28 cellular contexts compared by ENCODE assay signal in the genomic region with DNA sequence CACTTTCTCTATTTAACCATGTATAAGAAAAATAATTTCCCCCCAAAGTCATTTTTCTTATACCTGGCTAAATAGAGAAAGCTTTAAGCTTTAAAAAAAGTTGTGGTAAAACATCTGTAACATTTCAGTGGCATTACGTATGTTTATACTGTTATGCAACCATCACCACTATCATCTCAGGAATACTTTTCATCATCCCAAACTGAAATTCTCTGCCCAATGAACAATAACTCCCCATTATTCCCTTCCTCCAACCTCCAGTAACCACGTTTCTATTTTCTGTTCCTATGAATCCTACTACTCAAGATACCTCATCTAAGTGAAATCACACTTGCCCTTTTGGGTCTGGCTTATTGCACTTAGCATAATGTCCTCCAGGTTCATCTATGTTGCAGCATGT. TPM values are rescaled to one million over a fixed set of nuclear protein-coding genes. Genes with fewer than 3 reads are reported as not detected.
DNase-seq lines count a peak whose midpoint lies in the region; ATAC-seq, FAIRE-seq and TF ChIP-seq lines count a peak whose summit lies in the region.
"Had no signal": no experiment of that assay in that cellular context is flagged by ENCODE, and none has a peak within 500 bp of the region (broad histone marks: within the 10 kb centered on the region; RNA-seq: fewer than 3 reads in every experiment).

No MANE protein-coding gene starts in this region.

- peak overlapping the region; percentile 3 to 28; a peak in 3 of 6 replicates for H3K27ac ChIP-seq in A549
- H3K27ac ChIP-seq in IMR-90 (ENCODE audit: insufficient read depth, low read length) = no peak overlapping the region
- H3K27ac ChIP-seq: BLaER1 treated with 17β-estradiol and CSF1 and Interleukin-3, amounts not matched to agents 10 nM and 100 nM had no signal

- H3K9me3 ChIP-seq in A549 (no peaks in the 10 kb centered on the region), IMR-90 (ENCODE audit: control insufficient read depth, insufficient read depth, low read length) (no peaks in the 10 kb centered on the region)

- WGBS in A549 (ENCODE audit: missing lambda C conversion rate) = 65% methylated on average over 2 of the region's 2 CpGs
- WGBS in IMR-90 (ENCODE audit: extremely low coverage in 2 of 2, insufficient read length in 1 of 2), 2 experiments = 40% methylated on average over 1 of the region's 2 CpGs; no CpG with 5 or more reads in 1 of the 2 experiments

- no peak overlapping the region for H3K4me2 ChIP-seq in A549
- H3K4me2 ChIP-seq in IMR-90 (ENCODE audit: low read depth, low read length) = no peak overlapping the region; the same call in 1 of the 2 replicates
- H3K4me2 ChIP-seq: BLaER1 treated with 17β-estradiol and CSF1 and Interleukin-3, amounts not matched to agents 10 nM and 100 nM had no signal

- H3K79me1 ChIP-seq in IMR-90 (ENCODE audit: low read depth in 1 of 2, low read length in 2 of 2) = no peaks in the 10 kb centered on the region

- BruUV-seq in IMR-90 (replicated peaks; lab: Mats Ljungman, UMichigan) = no TSS peak

- no peak overlapping the region for H4K91ac ChIP-seq in IMR-90 (ENCODE audit: insufficient read depth, low read depth, low read length)

- dilution Hi-C loops in IMR-90 (cut with HindIII; ENCODE audit: low sequenced_read_pairs, unreplicated experiment) = no loop called here

- DNase-seq in A549 (ENCODE audit: low read depth in 1 of 2, low spot score in 1 of 2) = no peak
- DNase-seq in IMR-90 = peak; percentile 34
- peak; percentile 26 to 59 for DNase-seq in cardiac fibroblast (ENCODE audit: low read depth in 2 of 2)
- DNase-seq in foreskin fibroblast = peak; percentile 4 to 25
- DNase-seq in HK-2 (ENCODE audit: unreplicated experiment) = no peak
- DNase-seq in NCI-H128 (lab: John Stamatoyannopoulos, UW; ENCODE audit: unreplicated experiment) = no peak
- DNase-seq in NCI-H2081 (lab: John Stamatoyannopoulos, UW) = no peak
- DNase-seq: 8988T; AML-193; CD4-positive, alpha-beta memory T cell; COR-L47; DMS53; H7; HFFc6; Karpas-422; NCI-H1105; NCI-H146; NCI-H1930; NCI-H446 treated with DMSO at 0.1 percent for 48 hours; NCI-H526; Right ventricle myocardium superior; RPMI8226 had no signal

- H2BK120ac ChIP-seq in IMR-90 (ENCODE audit: low read depth, low read length) = no peak overlapping the region

- no peak for ATAC-seq in A549
- ATAC-seq in IMR-90 (ENCODE audit: low read depth) = peak; percentile 27
- no peak for ATAC-seq in HG02885 (IDR thresholded peaks at IDR 0.05; ENCODE audit: poor library complexity, unreplicated experiment)

- no peak overlapping the region for H3K23ac ChIP-seq in IMR-90 (ENCODE audit: low read depth, low read length)

- H2BK15ac ChIP-seq in IMR-90 (ENCODE audit: low read depth, low read length) = no peak overlapping the region

- FAIRE-seq in A549 (lab: Jason Lieb, UNC) = no peak
- FAIRE-seq: GM18507 had no signal

- CTCF ChIA-PET in A549 (lab: Yijun Ruan, JAX) = interaction anchor here (0.6 to 7.5 kb wide), 8 partner anchors 18 to 280 kb away, joined by 3 to 53 read pairs (median 4); no protein-coding TSS in a partner anchor
- CTCF ChIA-PET in IMR-90 (lab: Yijun Ruan, JAX) = no interaction called here

- no peak overlapping the region for H2AK5ac ChIP-seq in IMR-90 (ENCODE audit: low read depth, low read length)

- H3K4ac ChIP-seq in IMR-90 (ENCODE audit: low read depth, low read length) = no peak overlapping the region

- H3K18ac ChIP-seq in IMR-90 (ENCODE audit: low read depth, low read length) = no peak overlapping the region

- H3K27me3 ChIP-seq in IMR-90 (ENCODE audit: control insufficient read depth, insufficient read depth, low read length) = no peaks in the 10 kb centered on the region; the same call in 1 of the 2 replicates
- H3K27me3 ChIP-seq: BLaER1 treated with 17β-estradiol and CSF1 and Interleukin-3, amounts not matched to agents 10 nM and 100 nM had no signal

- TF ChIP-seq EP300 in A549 (IDR thresholded peaks at IDR 0.05) = no peak

- intact Hi-C loops in IMR-90 (cut with micrococcal nuclease) = no loop called here

- no peak for TF ChIP-seq POLR2A in A549 (IDR thresholded peaks at IDR 0.05; ENCODE audit: low read length)
- TF ChIP-seq POLR2A in IMR-90 (IDR thresholded peaks at IDR 0.05; ENCODE audit: low read depth, low read length) = no peak

- H3K4me1 ChIP-seq in A549 = peaks cover 32% of the 10 kb centered on the region
- peaks cover 3% of the 10 kb centered on the region; the same call in 1 of the 2 replicates for H3K4me1 ChIP-seq in IMR-90 (ENCODE audit: control insufficient read depth, insufficient read depth, low read length)
- H3K4me1 ChIP-seq: BLaER1 treated with 17β-estradiol and CSF1 and Interleukin-3, amounts not matched to agents 10 nM and 100 nM had no signal

- H2AFZ ChIP-seq in IMR-90 (replicated peaks; ENCODE audit: low read length, poor library complexity) = no peak overlapping the region

- H3K9ac ChIP-seq in IMR-90 (ENCODE audit: low read depth, low read length) = no peak overlapping the region
- H3K9ac ChIP-seq: BLaER1 treated with 17β-estradiol and CSF1 and Interleukin-3, amounts not matched to agents 10 nM and 100 nM had no signal

- TF ChIP-seq RAD21 in A549 (conservative IDR thresholded peaks at IDR 0.05 in 1 of 2, IDR thresholded peaks at IDR 0.05 in 1 of 2) (no peak), IMR-90 (IDR thresholded peaks at IDR 0.05; ENCODE audit: low read length) (no peak)

- POLR2A ChIA-PET in A549 (lab: Yijun Ruan, JAX) = no interaction called here
- POLR2A ChIA-PET in IMR-90 (lab: Charles Lee; ENCODE audit: unreplicated experiment) = no interaction called here

- no peak for TF ChIP-seq CTCF in A549 (IDR thresholded peaks at IDR 0.05)
- TF ChIP-seq CTCF in IMR-90 (conservative IDR thresholded peaks at IDR 0.05; ENCODE audit: low read depth, low read length) = no peak
- TF ChIP-seq CTCF in cardiac fibroblast (IDR thresholded peaks at IDR 0.05; ENCODE audit: low read depth, low read length) = no peak
- no peak for TF ChIP-seq CTCF in foreskin fibroblast (IDR thresholded peaks at IDR 0.05; ENCODE audit: low read depth, low read length)

- no peak overlapping the region for H4K8ac ChIP-seq in IMR-90 (ENCODE audit: low read depth in 2 of 2, low read length in 2 of 2)

- H3K36me3 ChIP-seq in IMR-90 (ENCODE audit: control insufficient read depth, insufficient read depth, low read length) = no peaks in the 10 kb centered on the region
- H3K36me3 ChIP-seq: BLaER1 treated with 17β-estradiol and CSF1 and Interleukin-3, amounts not matched to agents 10 nM and 100 nM had no signal

- H4K20me1 ChIP-seq in IMR-90 (ENCODE audit: insufficient read depth, low read length) = no peaks in the 10 kb centered on the region
- H4K20me1 ChIP-seq: BLaER1 treated with 17β-estradiol and CSF1 and Interleukin-3, amounts not matched to agents 10 nM and 100 nM had no signal

- H3K9me1 ChIP-seq in IMR-90 (ENCODE audit: insufficient read depth, low read length) = no peaks in the 10 kb centered on the region

- no peak overlapping the region for H3K4me3 ChIP-seq in A549
- H3K4me3 ChIP-seq in IMR-90 (ENCODE audit: insufficient read depth, low read depth, low read length) = no peak overlapping the region
- no peak overlapping the region for H3K4me3 ChIP-seq in cardiac fibroblast (replicated peaks in 1 of 2; ENCODE audit: low read depth in 2 of 2, low read length in 2 of 2)
- H3K4me3 ChIP-seq in foreskin fibroblast (ENCODE audit: low read depth in 1 of 2, low read length in 2 of 2) = no peak overlapping the region
- H3K4me3 ChIP-seq: BLaER1 treated with 17β-estradiol and CSF1 and Interleukin-3, amounts not matched to agents 10 nM and 100 nM had no signal

- no peak overlapping the region for H3K56ac ChIP-seq in IMR-90 (ENCODE audit: extremely low read depth, insufficient read depth, low read length)

- in situ Hi-C loops in IMR-90 (cut with MboI; ENCODE audit: low sequenced_read_pairs) = no loop called here

- no peak overlapping the region for H2BK5ac ChIP-seq in IMR-90 (ENCODE audit: low read depth, low read length, poor library complexity, severe bottlenecking)

- no peak overlapping the region for H2BK20ac ChIP-seq in IMR-90 (ENCODE audit: low read depth, low read length)

- no peak overlapping the region for H2AK9ac ChIP-seq in IMR-90 (replicated peaks; ENCODE audit: low read depth, low read length, poor library complexity)

- no peak overlapping the region for H4K5ac ChIP-seq in IMR-90 (ENCODE audit: low read depth, low read length)

- H3K14ac ChIP-seq in IMR-90 (replicated peaks; ENCODE audit: low read depth, low read length) = no peak overlapping the region

TF ChIP-seq in A549, 52 proteins besides CTCF, POLR2A, EP300 and RAD21:
- no peak for TF ChIP-seq KDM1A (IDR thresholded peaks at IDR 0.05; ENCODE audit: low read depth)
- peak in 1 of 2 experiments; percentile 56; a peak in 1 of 4 replicates for TF ChIP-seq CEBPB (IDR thresholded peaks at IDR 0.05)
- no peak for TF ChIP-seq JUNB (IDR thresholded peaks at IDR 0.05)
- TF ChIP-seq ZFP36 (IDR thresholded peaks at IDR 0.05; ENCODE audit: borderline replicate concordance, partially characterized antibody) = no peak

TF ChIP-seq in IMR-90, 13 proteins besides CTCF, POLR2A, EP300 and RAD21:
- peak; percentile 67; the same call in 1 of the 2 replicates for TF ChIP-seq CEBPB (IDR thresholded peaks at IDR 0.05; ENCODE audit: low read depth, low read length)
- no peak for TF ChIP-seq SMC3 (IDR thresholded peaks at IDR 0.05; ENCODE audit: low read depth, low read length)
- TF ChIP-seq MAFK (IDR thresholded peaks at IDR 0.05; ENCODE audit: low read depth, low read length) = no peak
- TF ChIP-seq, protein P1, sequence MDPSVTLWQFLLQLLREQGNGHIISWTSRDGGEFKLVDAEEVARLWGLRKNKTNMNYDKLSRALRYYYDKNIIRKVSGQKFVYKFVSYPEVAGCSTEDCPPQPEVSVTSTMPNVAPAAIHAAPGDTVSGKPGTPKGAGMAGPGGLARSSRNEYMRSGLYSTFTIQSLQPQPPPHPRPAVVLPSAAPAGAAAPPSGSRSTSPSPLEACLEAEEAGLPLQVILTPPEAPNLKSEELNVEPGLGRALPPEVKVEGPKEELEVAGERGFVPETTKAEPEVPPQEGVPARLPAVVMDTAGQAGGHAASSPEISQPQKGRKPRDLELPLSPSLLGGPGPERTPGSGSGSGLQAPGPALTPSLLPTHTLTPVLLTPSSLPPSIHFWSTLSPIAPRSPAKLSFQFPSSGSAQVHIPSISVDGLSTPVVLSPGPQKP (IDR thresholded peaks at IDR 0.05; ENCODE audit: borderline replicate concordance, low read depth, low read length) = no peak

RNA-seq across cellular contexts. Expression of a gene that starts 1.7 kb away (rescaled TPM):
- polyA plus RNA-seq in A549 (2011; rRNA removed) (7.1 and 7.2 TPM in 2 replicates), A549 (2017; fragmentation: RNase III; extraction: RNeasy Plus Mini Kit Qiagen cat#74134 plus additional on column Dnase treatment) (1.1 to 1.4 TPM (median 1.2 TPM) in 3 replicates), IMR-90 (2012; rRNA removed) (not detected in 2 replicates)
- polyA plus RNA-seq in A549 (2012; cell fraction: cytosol; rRNA removed) = 2.1 TPM in 2 replicates
- polyA plus RNA-seq in A549 (2012; cell fraction: nucleus; rRNA removed) = 0.68 and 1.3 TPM in 2 replicates
- polyA minus RNA-seq in A549 (2011; rRNA and poly(A)+ RNA removed) = 2.6 and 3.0 TPM in 2 replicates
- not detected in 2 replicates for total RNA-seq in IMR-90 (2012; rRNA removed)
- not detected in 2 replicates for polyA plus RNA-seq in IMR-90 (2012; cell fraction: cytosol; rRNA removed)
- polyA plus RNA-seq in IMR-90 (2012; cell fraction: nucleus; rRNA removed; ENCODE audit: low replicate concordance) = not detected in 2 replicates
- total RNA-seq: Daoy, G401, H7, M059J, Right ventricle myocardium superior had no signal

Comparison
In these comparisons a context has a peak if more than half of its experiments do, and no peak if none do; other contexts are left out.
1. DNase-seq: peak in IMR-90 (single experiment), cardiac fibroblast (2 of 2) and foreskin fibroblast (2 of 2); none in A549 (0 of 2), HK-2 (single experiment), NCI-H128 (single experiment) and NCI-H2081 (0 of 2).